Comparison of ENCODE assay signal across 1 cellular context in genomic region chr1:227234998-227235405, GRCh38.
TF ChIP-seq lines count a peak whose summit lies in the region.

No MANE protein-coding gene starts in this region.

TF ChIP-seq in K562, 482 proteins besides CTCF, POLR2A, EP300 and RAD21 (continued from another document):
- no peak for TF ChIP-seq SMARCB1 (IDR thresholded peaks at IDR 0.05; ENCODE audit: insufficient read length, low read depth)
- TF ChIP-seq NFATC3 (IDR thresholded peaks at IDR 0.05): no peak
- no peak for TF ChIP-seq GTF2A2 (tag; IDR thresholded peaks at IDR 0.05)
- no peak for TF ChIP-seq SIN3B (IDR thresholded peaks at IDR 0.05; ENCODE audit: low read depth)
- no peak for TF ChIP-seq ZC3H8 (IDR thresholded peaks at IDR 0.05)
- TF ChIP-seq CBX1 (IDR thresholded peaks at IDR 0.05; ENCODE audit: low read depth): peak; percentile 75; the same call in 1 of the 2 replicates
- TF ChIP-seq PRMT5 (CRISPR knock-in tag; IDR thresholded peaks at IDR 0.05): no peak
- TF ChIP-seq ZNF699 (CRISPR knock-in tag; IDR thresholded peaks at IDR 0.05; ENCODE audit: insufficient replicate concordance): no peak
- no peak for TF ChIP-seq ZNF311 (CRISPR knock-in tag; IDR thresholded peaks at IDR 0.05)
- TF ChIP-seq NBN (IDR thresholded peaks at IDR 0.05; ENCODE audit: low read depth): peak; percentile 79
- TF ChIP-seq KDM5B (IDR thresholded peaks at IDR 0.05; ENCODE audit: insufficient replicate concordance, low read depth, low read length): no peak
TF ChIP-seq in K562: peak in this region for 83.
